17 cellular contexts compared by ENCODE assay signal in the genomic region with DNA sequence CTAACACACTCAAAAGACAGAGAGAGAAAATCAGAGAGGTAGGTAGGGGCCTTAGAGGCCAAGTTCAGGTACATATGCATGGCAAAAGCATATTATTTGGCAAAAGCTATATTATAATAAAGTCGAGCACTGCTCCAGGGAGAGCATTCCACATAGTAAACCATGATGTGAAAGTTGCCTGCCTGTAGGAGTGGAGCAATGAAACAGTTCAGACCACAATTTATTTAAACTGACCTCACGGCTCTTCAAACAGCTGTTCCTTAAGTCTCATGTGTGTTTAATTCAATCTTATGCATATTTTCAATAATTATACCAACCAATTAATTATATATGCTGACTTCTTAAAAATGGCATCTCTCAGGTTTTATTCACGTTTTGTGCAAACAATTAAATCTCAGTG. TPM values are rescaled to one million over a fixed set of nuclear protein-coding genes. Genes with fewer than 3 reads are reported as not detected.
A peak's percentile ranks its signal among the peaks of the same experiment; 100 is the strongest.
DNase-seq lines count a peak whose midpoint lies in the region; ATAC-seq and TF ChIP-seq lines count a peak whose summit lies in the region.
"Had no signal": no experiment of that assay in that cellular context is flagged by ENCODE, and none has a peak within 500 bp of the region (broad histone marks: within the 10 kb centered on the region; RNA-seq: fewer than 3 reads in every experiment).

No MANE protein-coding gene starts in this region.

- peaks cover 3% of the 10 kb centered on the region for H3K4me1 ChIP-seq in fibroblast of lung (ENCODE audit: control insufficient read depth, extremely low read depth, insufficient read depth, low read length)

- H3K36me3 Mint-ChIP-seq in stimulated activated naive CD8-positive, alpha-beta T cell treated with anti-CD3 and anti-CD28 coated beads, Interleukin-15, Interleukin-2, amounts not matched to agents 100 ng/mL and 50 ng/mL, for 24 hours (ENCODE audit: low read depth) = peaks cover 33% of the 10 kb centered on the region
- peaks cover 10% of the 10 kb centered on the region for H3K36me3 Mint-ChIP-seq in T-cell

- ATAC-seq in stimulated activated naive CD8-positive, alpha-beta T cell treated with anti-CD3 and anti-CD28 coated beads, Interleukin-15, Interleukin-2, amounts not matched to agents 100 U/mL and 50 U/mL, for 24 hours = no peak
- ATAC-seq in T-cell (replicated peaks in 1 of 4) (no peak), HG02623 (IDR thresholded peaks at IDR 0.05; ENCODE audit: unreplicated experiment) (no peak)
- ATAC-seq: left ventricle myocardium superior, PC-3 had no signal

- no peak overlapping the region for H3K4me3 ChIP-seq in fibroblast of lung (replicated peaks in 1 of 4; ENCODE audit: control extremely low read depth in 1 of 4, insufficient read depth in 1 of 4, low read depth in 3 of 4, low read length in 4 of 4)

- no peak overlapping the region for H3K27ac ChIP-seq in fibroblast of lung (ENCODE audit: insufficient read depth, low read length)

- H3K79me2 ChIP-seq in fibroblast of lung (ENCODE audit: control insufficient read depth, insufficient read depth, low read length) = peaks cover 64% of the 10 kb centered on the region

- no peaks in the 10 kb centered on the region for H3K27me3 ChIP-seq in fibroblast of lung (ENCODE audit: control insufficient read depth, insufficient read depth, low read length)

- H3K9me3 Mint-ChIP-seq in stimulated activated naive CD8-positive, alpha-beta T cell treated with anti-CD3 and anti-CD28 coated beads, Interleukin-15, Interleukin-2, amounts not matched to agents 100 ng/mL and 50 ng/mL, for 24 hours = no peaks in the 10 kb centered on the region
- no peaks in the 10 kb centered on the region for H3K9me3 Mint-ChIP-seq in T-cell
- H3K9me3 Mint-ChIP-seq: central memory CD8-positive, alpha-beta T cell had no signal

- H3K27me3 Mint-ChIP-seq in stimulated activated naive CD8-positive, alpha-beta T cell treated with anti-CD3 and anti-CD28 coated beads, Interleukin-15, Interleukin-2, amounts not matched to agents 100 ng/mL and 50 ng/mL, for 24 hours = no peaks in the 10 kb centered on the region
- no peaks in the 10 kb centered on the region for H3K27me3 Mint-ChIP-seq in T-cell
- H3K27me3 Mint-ChIP-seq: central memory CD8-positive, alpha-beta T cell had no signal

- POLR2A ChIA-PET in T-cell (lab: Charles Lee) = interaction anchor here in 1 of 2 donors (0.6 kb wide), 1 partner anchor 12 kb away, joined by 3 read pairs; no protein-coding TSS in a partner anchor

- no peak for DNase-seq in stimulated activated naive CD8-positive, alpha-beta T cell treated with anti-CD3 and anti-CD28 coated beads, Interleukin-15, Interleukin-2, amounts not matched to agents 100 U/mL and 50 U/mL, for 24 hours
- DNase-seq in T-cell (no peak), fibroblast of lung (ENCODE audit: low read depth in 2 of 2) (peak; percentile 33 to 79), HK-2 (ENCODE audit: unreplicated experiment) (no peak), medulla oblongata (ENCODE audit: extremely low spot score) (no peak)
- DNase-seq: amniotic stem cell, DMS79 treated with DMSO at 0.1 percent for 48 hours, GOT3, left ventricle myocardium superior, NCI-H1694, PC-3 had no signal

- peak overlapping the region; percentile 33 for H3K4me3 Mint-ChIP-seq in stimulated activated naive CD8-positive, alpha-beta T cell treated with anti-CD3 and anti-CD28 coated beads, Interleukin-15, Interleukin-2, amounts not matched to agents 100 ng/mL and 50 ng/mL, for 24 hours
- peak overlapping the region in 2 of 3 donors; percentile 15 to 39 for H3K4me3 Mint-ChIP-seq in T-cell
- H3K4me3 Mint-ChIP-seq: central memory CD8-positive, alpha-beta T cell had no signal

- peak overlapping the region; percentile 29 for H3K4me2 ChIP-seq in fibroblast of lung (ENCODE audit: extremely low read depth, insufficient read depth, low read length)

- TF ChIP-seq CTCF in fibroblast of lung (conservative IDR thresholded peaks at IDR 0.05 in 1 of 2, IDR thresholded peaks at IDR 0.05 in 1 of 2; ENCODE audit: low read depth in 1 of 2, low read length in 2 of 2) = no peak

- peaks cover 64% of the 10 kb centered on the region for H3K4me1 Mint-ChIP-seq in stimulated activated naive CD8-positive, alpha-beta T cell treated with anti-CD3 and anti-CD28 coated beads, Interleukin-15, Interleukin-2, amounts not matched to agents 100 ng/mL and 50 ng/mL, for 24 hours (ENCODE audit: low read depth)
- peaks cover 52 to 61% (median 60%) of the 10 kb centered on the region in 3 donors for H3K4me1 Mint-ChIP-seq in T-cell

- H3K9me3 ChIP-seq in fibroblast of lung (ENCODE audit: control insufficient read depth, insufficient read depth, low read depth, low read length) = no peaks in the 10 kb centered on the region

- CTCF ChIA-PET in T-cell (lab: Charles Lee) = interaction anchor here in 1 of 2 donors (0.6 kb wide), 1 partner anchor 111 kb away, joined by 4 read pairs; no protein-coding TSS in a partner anchor

- peak overlapping the region; percentile 34 for H3K27ac Mint-ChIP-seq in stimulated activated naive CD8-positive, alpha-beta T cell treated with anti-CD3 and anti-CD28 coated beads, Interleukin-15, Interleukin-2, amounts not matched to agents 100 ng/mL and 50 ng/mL, for 24 hours
- peak overlapping the region; percentile 79 for H3K27ac Mint-ChIP-seq in T-cell

- no peaks in the 10 kb centered on the region for H3K36me3 ChIP-seq in fibroblast of lung (ENCODE audit: control insufficient read depth, insufficient read depth, low read length)

- no peak overlapping the region for H3K9ac ChIP-seq in fibroblast of lung (ENCODE audit: insufficient read depth, low read length)

- H4K20me1 ChIP-seq in fibroblast of lung (ENCODE audit: control insufficient read depth, extremely low read depth, insufficient read depth, low read length) = no peaks in the 10 kb centered on the region

- no peak overlapping the region for H2AFZ ChIP-seq in fibroblast of lung (ENCODE audit: low read length)

RNA-seq across cellular contexts. Expression of a gene that starts 3.3 kb away (rescaled TPM):
- 10 to 100 TPM; 45.7 to 77.4 (median 54.5) TPM for total RNA-seq in T-cell
- 44.4 and 52.4 TPM in 2 replicates for total RNA-seq in fibroblast of lung
- 29.9 and 31.3 TPM in 2 replicates for polyA plus RNA-seq in fibroblast of lung
- 19.9 and 22.6 TPM in 2 replicates for polyA plus RNA-seq in fibroblast of lung (2012)
- polyA minus RNA-seq in fibroblast of lung (ENCODE audit: low replicate concordance) = 6.9 and 20.5 TPM in 2 replicates

RNA-seq across cellular contexts. Expression of a gene that starts 43.9 kb away (rescaled TPM):
- total RNA-seq in T-cell = under 1 TPM in 1 of 5 donors, not detected in 4; 0.06 TPM
- total RNA-seq in fibroblast of lung = not detected in 2 replicates
- polyA plus RNA-seq in fibroblast of lung = not detected in 2 replicates
- 0.01 TPM in 1 of 2 replicates, not detected in the other for polyA plus RNA-seq in fibroblast of lung (2012)
- polyA minus RNA-seq in fibroblast of lung (ENCODE audit: low replicate concordance) = not detected in 2 replicates
- total RNA-seq: NCI-H460, PC-3, pulmonary artery endothelial cell had no signal
- polyA plus RNA-seq: BJ had no signal

Comparison
In these comparisons a context has a peak if more than half of its experiments do, and no peak if none do; other contexts are left out.
1. DNase-seq: peak in fibroblast of lung (2 of 2); none in stimulated activated naive CD8-positive, alpha-beta T cell treated with anti-CD3 and anti-CD28 coated beads, Interleukin-15, Interleukin-2, amounts not matched to agents 100 U/mL and 50 U/mL, for 24 hours (single experiment), T-cell (0 of 34), HK-2 (single experiment) and medulla oblongata (single experiment).